19 cellular contexts compared by ENCODE assay signal in genomic region chr20:2331092-2331491, GRCh38. TPM values are rescaled to one million over a fixed set of nuclear protein-coding genes. Genes with fewer than 3 reads are reported as not detected.
DNase-seq lines count a peak whose midpoint lies in the region; ATAC-seq and TF ChIP-seq lines count a peak whose summit lies in the region.
"Had no signal": no experiment of that assay in that cellular context is flagged by ENCODE, and none has a peak within 500 bp of the region (broad histone marks: within the 10 kb centered on the region; RNA-seq: fewer than 3 reads in every experiment).

No MANE protein-coding gene starts in this region.

- no peak overlapping the region for H3K27ac ChIP-seq in body of pancreas

- no peak overlapping the region for H3K4me3 ChIP-seq in NB4 (ENCODE audit: low read depth, low read length)
- H3K4me3 ChIP-seq in body of pancreas = no peak overlapping the region

- peak; percentile 11 for ATAC-seq in esophagus mucosa
- peak; percentile 54 for ATAC-seq in stimulated activated effector memory CD8-positive, alpha-beta T cell treated with anti-CD3 and anti-CD28 coated beads, Interleukin-12 subunit alpha, Interleukin-12 subunit beta, amount 100 ng/mL, for 72 hours
- ATAC-seq in GM21367 (IDR thresholded peaks at IDR 0.05; ENCODE audit: unreplicated experiment) = no peak
- ATAC-seq in body of pancreas = no peak
- ATAC-seq: CD8-positive, alpha-beta T cell; HCT116 had no signal

- TF ChIP-seq CTCF in NB4 (IDR thresholded peaks at IDR 0.05; ENCODE audit: low read depth, low read length) (no peak), body of pancreas (IDR thresholded peaks at IDR 0.05) (no peak)

- H3K9me3 Mint-ChIP-seq in stimulated activated effector memory CD8-positive, alpha-beta T cell treated with anti-CD3 and anti-CD28 coated beads, Interleukin-12 subunit alpha, Interleukin-12 subunit beta, amount 100 ng/mL, for 72 hours = no peaks in the 10 kb centered on the region
- H3K9me3 Mint-ChIP-seq: CD14-positive monocyte; CD8-positive, alpha-beta T cell; IgD-negative memory B cell had no signal

- no peaks in the 10 kb centered on the region for H3K36me3 Mint-ChIP-seq in stimulated activated effector memory CD8-positive, alpha-beta T cell treated with anti-CD3 and anti-CD28 coated beads, Interleukin-12 subunit alpha, Interleukin-12 subunit beta, amount 100 ng/mL, for 72 hours
- H3K36me3 Mint-ChIP-seq: CD14-positive monocyte; CD8-positive, alpha-beta T cell; IgD-negative memory B cell had no signal

- H3K9me3 ChIP-seq in body of pancreas = no peaks in the 10 kb centered on the region
- H3K9me3 ChIP-seq: BE2C had no signal

- H3K27ac Mint-ChIP-seq in stimulated activated effector memory CD8-positive, alpha-beta T cell treated with anti-CD3 and anti-CD28 coated beads, Interleukin-12 subunit alpha, Interleukin-12 subunit beta, amount 100 ng/mL, for 72 hours = no peak overlapping the region
- H3K27ac Mint-ChIP-seq: CD8-positive, alpha-beta T cell; IgD-negative memory B cell had no signal

- H3K36me3 ChIP-seq in body of pancreas (replicated peaks in 1 of 2; ENCODE audit: insufficient read depth in 1 of 2, low read depth in 2 of 2) = no peaks in the 10 kb centered on the region
- H3K36me3 ChIP-seq: BE2C had no signal

- peak; percentile 42 for DNase-seq in activated CD8-positive, alpha-beta memory T cell treated with anti-CD3 and anti-CD28 coated beads, Interleukin-2, amount 50 U/mL, for 48 hours
- DNase-seq in activated CD8-positive, alpha-beta memory T cell treated with anti-CD3 and anti-CD28 coated beads, Interleukin-2, amount 50 U/mL, for 4 hours = no peak
- DNase-seq in NB4 (ENCODE audit: low read depth) = peak; percentile 67
- DNase-seq in stimulated activated effector memory CD8-positive, alpha-beta T cell treated with anti-CD3 and anti-CD28 coated beads, Interleukin-12 subunit alpha, Interleukin-12 subunit beta, amount 100 ng/mL, for 72 hours (ENCODE audit: low spot score in 2 of 2) = no peak
- no peak for DNase-seq in HT-29 (ENCODE audit: low spot score)
- DNase-seq in body of pancreas = no peak
- DNase-seq: BE2C; CD8-positive, alpha-beta T cell; COR-L47; DMS153; DMS79 treated with DMSO at 0.1 percent for 48 hours; EL had no signal

- intact Hi-C loops in body of pancreas (cut with DNase I) = no loop called here

- WGBS in body of pancreas, 2 donors = 77 to 84% methylated on average over 5 of the region's 5 CpGs

- no peaks in the 10 kb centered on the region for H3K4me1 ChIP-seq in body of pancreas
- H3K4me1 ChIP-seq: BE2C had no signal

- no peaks in the 10 kb centered on the region for H3K27me3 ChIP-seq in body of pancreas
- H3K27me3 ChIP-seq: BE2C had no signal

- H3K4me3 Mint-ChIP-seq in stimulated activated effector memory CD8-positive, alpha-beta T cell treated with anti-CD3 and anti-CD28 coated beads, Interleukin-12 subunit alpha, Interleukin-12 subunit beta, amount 100 ng/mL, for 72 hours = no peak overlapping the region
- H3K4me3 Mint-ChIP-seq: CD8-positive, alpha-beta T cell; IgD-negative memory B cell had no signal

- no peaks in the 10 kb centered on the region for H3K4me1 Mint-ChIP-seq in stimulated activated effector memory CD8-positive, alpha-beta T cell treated with anti-CD3 and anti-CD28 coated beads, Interleukin-12 subunit alpha, Interleukin-12 subunit beta, amount 100 ng/mL, for 72 hours

- TF ChIP-seq POLR2A in NB4 (IDR thresholded peaks at IDR 0.05; ENCODE audit: extremely low read depth, insufficient read length) = no peak
- TF ChIP-seq POLR2A in body of pancreas (IDR thresholded peaks at IDR 0.05) = no peak

RNA-seq across cellular contexts. Expression of gene TGM3, which starts 35.3 kb away (rescaled TPM):
- 1,379 TPM for total RNA-seq in esophagus mucosa
- total RNA-seq in HT-29 (2014; rRNA removed; shearing (Covaris generic)) = not detected in 2 replicates
- total RNA-seq in body of pancreas = under 1 TPM in 1 of 2 donors, not detected in 1; 0.26 TPM
- total RNA-seq: CD8-positive, alpha-beta T cell; H4; HT1080 had no signal

RNA-seq across cellular contexts. Expression of gene TGM6, which starts 49.6 kb away (rescaled TPM):
- total RNA-seq in esophagus mucosa (not detected), body of pancreas (not detected)
- total RNA-seq in HT-29 (2014; rRNA removed; shearing (Covaris generic)) = not detected in 2 replicates
- total RNA-seq: CD8-positive, alpha-beta T cell; H4; HT1080 had no signal

Comparison
In these comparisons a context has a peak if more than half of its experiments do, and no peak if none do; other contexts are left out.
1. DNase-seq: peak in activated CD8-positive, alpha-beta memory T cell treated with anti-CD3 and anti-CD28 coated beads, Interleukin-2, amount 50 U/mL, for 48 hours (single experiment) and NB4 (single experiment); none in activated CD8-positive, alpha-beta memory T cell treated with anti-CD3 and anti-CD28 coated beads, Interleukin-2, amount 50 U/mL, for 4 hours (single experiment), stimulated activated effector memory CD8-positive, alpha-beta T cell treated with anti-CD3 and anti-CD28 coated beads, Interleukin-12 subunit alpha, Interleukin-12 subunit beta, amount 100 ng/mL, for 72 hours (0 of 2), HT-29 (single experiment) and body of pancreas (0 of 4).
2. ATAC-seq: peak in esophagus mucosa (single experiment) and stimulated activated effector memory CD8-positive, alpha-beta T cell treated with anti-CD3 and anti-CD28 coated beads, Interleukin-12 subunit alpha, Interleukin-12 subunit beta, amount 100 ng/mL, for 72 hours (single experiment); none in GM21367 (single experiment) and body of pancreas (single experiment).
3. RNA of gene TGM3, which starts 35.3 kb away (total RNA-seq): 1,379 TPM in esophagus mucosa (single experiment); 0.26 TPM in body of pancreas and not detected in HT-29; every median in the first group is over 1,000 times any median in the second.